Comparison of ENCODE assay signal across 31 cellular contexts in the genomic region with DNA sequence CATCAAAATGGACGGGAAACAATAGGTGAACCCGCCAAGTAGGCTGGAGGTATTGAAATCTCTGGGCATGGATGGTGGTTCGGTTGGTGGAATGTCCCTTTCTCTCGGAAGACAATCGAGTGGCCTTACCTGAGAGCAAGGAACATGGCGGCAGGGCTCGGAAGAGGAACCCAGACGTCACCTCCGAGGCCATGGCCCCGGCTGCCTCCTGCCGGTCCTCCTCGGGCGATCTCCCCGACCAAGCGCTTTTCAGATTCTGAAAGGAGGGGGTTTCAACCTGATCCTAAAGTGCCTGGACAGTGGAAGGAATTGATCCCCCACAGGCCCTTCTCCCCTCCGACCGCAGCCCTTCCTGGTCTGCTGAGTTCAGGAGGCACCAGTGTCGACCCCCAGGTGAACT. TPM values are rescaled to one million over a fixed set of nuclear protein-coding genes. Genes with fewer than 3 reads are reported as not detected.
"Had no signal": no experiment of that assay in that cellular context is flagged by ENCODE, and none has a peak within 500 bp of the region (broad histone marks: within the 10 kb centered on the region; RNA-seq: fewer than 3 reads in every experiment).

No MANE protein-coding gene starts in this region.

- H3K9me3 ChIP-seq: ascending aorta had no signal

- H3K27me3 ChIP-seq: ascending aorta, cardiac muscle cell had no signal

- H3K4me3 ChIP-seq: ascending aorta, cardiac muscle cell had no signal

- ATAC-seq: activated CD8-positive, alpha-beta T cell treated with anti-CD3 and anti-CD28 coated beads for 36 hours; activated naive CD4-positive, alpha-beta T cell treated with anti-CD3 and anti-CD28 coated beads, Interleukin-2, amount 50 U/mL, for 72 hours; activated T-cell treated with anti-CD3 and anti-CD28 coated beads, Interleukin-2, amount 50 U/mL, for 4 hours; activated T-cell treated with anti-CD3 and anti-CD28 coated beads, Interleukin-2, amount 50 U/mL, for 72 hours; activated T-helper 17 cell treated with anti-CD3 and anti-CD28 coated beads, Interleukin-2, amount 50 U/mL, for 72 hours had no signal

- H3K4me1 ChIP-seq: ascending aorta had no signal

- H3K36me3 ChIP-seq: ascending aorta, cardiac muscle cell had no signal

- H3K27ac ChIP-seq: ascending aorta, cardiac muscle cell, VCaP had no signal

- FAIRE-seq: bronchial epithelial cell, TTC549 had no signal

- DNase-seq: activated B cell treated with CpG ODN at 0.5 μM for 24 hours; activated CD4-positive, alpha-beta memory T cell treated with anti-CD3 and anti-CD28 coated beads for 36 hours; activated CD4-positive, alpha-beta T cell treated with anti-CD3 and anti-CD28 coated beads for 4 hours; activated CD4-positive, alpha-beta T cell treated with anti-CD3 and anti-CD28 coated beads, Interleukin-2, amount 10 ng/mL, durations not matched to agents 24 days and 14 days; activated CD4-positive, alpha-beta T cell treated with anti-CD3 and anti-CD28 coated beads, Interleukin-2, amount 50 U/mL, for 1 hour; activated CD4-positive, alpha-beta T cell treated with anti-CD3 and anti-CD28 coated beads, Interleukin-2, amount 50 U/mL, for 4 hours; activated CD4-positive, CD25-positive, alpha-beta regulatory T cell treated with anti-CD3 and anti-CD28 coated beads, Interleukin-2, amount 50 U/mL, for 72 hours; activated CD8-positive, alpha-beta memory T cell treated with anti-CD3 and anti-CD28 coated beads, Interleukin-2, amount 50 U/mL, for 4 hours; activated CD8-positive, alpha-beta T cell treated with anti-CD3 and anti-CD28 coated beads for 36 hours; activated effector memory CD4-positive, alpha-beta T cell treated with anti-CD3 and anti-CD28 coated beads, Interleukin-2, amount 50 U/mL, for 16 hours; activated gamma-delta T cell treated with Interleukin-2 at 50 U/mL for 16 hours; activated naive CD4-positive, alpha-beta T cell; activated naive CD4-positive, alpha-beta T cell treated with anti-CD3 and anti-CD28 coated beads for 36 hours; activated naive CD4-positive, alpha-beta T cell treated with anti-CD3 and anti-CD28 coated beads, Interleukin-2, amount 50 U/mL, for 16 hours; activated naive CD8-positive, alpha-beta T cell treated with anti-CD3 and anti-CD28 coated beads for 36 hours; activated T-cell treated with anti-CD3 and anti-CD28 coated beads for 4 hours; activated T-cell treated with anti-CD3 and anti-CD28 coated beads, Interleukin-2, amount 50 U/mL, for 1 hour; activated T-cell treated with anti-CD3 and anti-CD28 coated beads, Interleukin-2, amount 50 U/mL, for 4 hours; activated T-cell treated with anti-CD3 and anti-CD28 coated beads, Interleukin-2, amount 50 U/mL, for 72 hours; amygdala; anterior cingulate cortex; central memory CD4-positive, alpha-beta T cell; T-helper 2 cell; T-helper 9 cell had no signal

RNA-seq across cellular contexts. Expression of gene GNAS-AS1, which starts 47.2 kb away (rescaled TPM):
- total RNA-seq: ascending aorta had no signal
